8 cellular contexts compared by ENCODE assay signal in genomic region chr7:123748171-123748733, GRCh38. TPM values are rescaled to one million over a fixed set of nuclear protein-coding genes. Genes with fewer than 3 reads are reported as not detected.
DNase-seq lines count a peak whose midpoint lies in the region; ATAC-seq and TF ChIP-seq lines count a peak whose summit lies in the region.

No MANE protein-coding gene starts in this region.

- H3K9me3 ChIP-seq in Peyer's patch, result no peaks in the 10 kb centered on the region

- H3K4me1 ChIP-seq in Peyer's patch, result peaks cover 0 to 43% (median 14%) of the 10 kb centered on the region in 4 donors

- TF ChIP-seq CTCF in AG04449 (IDR thresholded peaks at IDR 0.05; ENCODE audit: insufficient read depth, low read length, missing control alignments) (no peak), Peyer's patch (IDR thresholded peaks at IDR 0.05) (peak in 2 of 6 experiments; percentile 13 to 17)

- CTCF ChIA-PET in AG04449 (lab: Yijun Ruan, JAX), result interaction anchor here (0.9 to 2.6 kb wide), 7 partner anchors 21 to 118 kb away, joined by 3 to 12 read pairs (median 4); no protein-coding TSS in a partner anchor

- peak; percentile 6 for ATAC-seq in GM18858 (IDR thresholded peaks at IDR 0.05; ENCODE audit: unreplicated experiment)
- ATAC-seq in HG03060 (IDR thresholded peaks at IDR 0.05; ENCODE audit: low read depth, unreplicated experiment), result peak; percentile 0

- no peaks in the 10 kb centered on the region for H3K36me3 ChIP-seq in Peyer's patch

- TF ChIP-seq POLR2A in Peyer's patch (IDR thresholded peaks at IDR 0.05), result no peak

- H3K4me3 ChIP-seq in AG04449 (ENCODE audit: low read depth, low read length), result peak overlapping the region; percentile 90
- H3K4me3 ChIP-seq in Peyer's patch, result peak overlapping the region; percentile 73 to 92 (median 80)

- DNase-seq in AG04449 (ENCODE audit: low read depth, low spot score), result no peak
- peak; percentile 44 to 79 (median 71) for DNase-seq in Peyer's patch
- peak; percentile 57 for DNase-seq in astrocyte of the hippocampus (ENCODE audit: low read depth, low spot score)
- peak in 30 of 51 donors; percentile 12 to 79 (median 38) for DNase-seq in hypothalamus (lab: John Stamatoyannopoulos, UW)
- DNase-seq in retina, result peak; percentile 69
- no peak for DNase-seq in effector CD8-positive, alpha-beta T cell (lab: John Stamatoyannopoulos, UW)

- POLR2A ChIA-PET in AG04449 (lab: Yijun Ruan, JAX), result interaction anchor here (0.6 to 2.0 kb wide), 8 partner anchors 11 to 104 kb away, joined by 3 to 16 read pairs (median 4); no protein-coding TSS in a partner anchor

- peak overlapping the region; percentile 90 to 99 (median 96) for H3K27ac ChIP-seq in Peyer's patch

- H3K27me3 ChIP-seq in Peyer's patch, result no peaks in the 10 kb centered on the region

RNA-seq across cellular contexts. Expression of gene WASL, which starts 0.6 kb away (rescaled TPM):
- total RNA-seq in Peyer's patch, result 10 to 100 TPM; 33.8 to 60.2 (median 51.5) TPM

Comparison
In these comparisons a context has a peak if more than half of its experiments do, and no peak if none do; other contexts are left out.
1. DNase-seq: peak in Peyer's patch (3 of 3), astrocyte of the hippocampus (single experiment), hypothalamus (30 of 51) and retina (single experiment); none in AG04449 (single experiment) and effector CD8-positive, alpha-beta T cell (single experiment).